Comparison of ENCODE assay signal across 10 cellular contexts in genomic region chr16:84177740-84178070, GRCh38. TPM values are rescaled to one million over a fixed set of nuclear protein-coding genes. Genes with fewer than 3 reads are reported as not detected.
DNase-seq lines count a peak whose midpoint lies in the region; ATAC-seq, FAIRE-seq and TF ChIP-seq lines count a peak whose summit lies in the region.
"Had no signal": no experiment of that assay in that cellular context is flagged by ENCODE, and none has a peak within 500 bp of the region (broad histone marks: within the 10 kb centered on the region; RNA-seq: fewer than 3 reads in every experiment).

No MANE protein-coding gene starts in this region.

- TF ChIP-seq CTCF in bronchial epithelial cell (IDR thresholded peaks at IDR 0.05; ENCODE audit: insufficient read depth, low read length, severe bottlenecking) (no peak), right lobe of liver (IDR thresholded peaks at IDR 0.05) (no peak), thyroid gland (IDR thresholded peaks at IDR 0.05) (no peak)

- H3K4me3 Mint-ChIP-seq in activated CD4-positive, alpha-beta T cell treated with anti-CD3 and anti-CD28 coated beads for 36 hours = no peak overlapping the region

- intact Hi-C loops in activated CD4-positive, alpha-beta T cell treated with anti-CD3 and anti-CD28 coated beads for 36 hours (cut with DNase I, micrococcal nuclease) = loop anchor here in 1 of 2 experiments (5.0 kb wide), 1 partner anchor 35 kb away; no protein-coding TSS in a partner anchor
- intact Hi-C loops in right lobe of liver (cut with DNase I) = no loop called here
- intact Hi-C loops in thyroid gland (cut with DNase I) = no loop called here

- H3K27ac ChIP-seq in right lobe of liver = peak overlapping the region; percentile 47 to 72 (median 60)
- H3K27ac ChIP-seq in thyroid gland = peak overlapping the region; percentile 86 to 98 (median 98)

- H3K4me1 ChIP-seq in right lobe of liver (peaks cover 0 to 24% (median 12%) of the 10 kb centered on the region in 4 donors), thyroid gland (peaks cover 17 to 36% of the 10 kb centered on the region in 2 donors)

- H3K4me3 ChIP-seq in bronchial epithelial cell (ENCODE audit: low read depth, low read length) = no peak overlapping the region
- no peak overlapping the region for H3K4me3 ChIP-seq in right lobe of liver
- H3K4me3 ChIP-seq in thyroid gland (replicated peaks in 1 of 3) = no peak overlapping the region

- H3K9me3 Mint-ChIP-seq in activated CD4-positive, alpha-beta T cell treated with anti-CD3 and anti-CD28 coated beads for 36 hours (ENCODE audit: low read depth) = no peaks in the 10 kb centered on the region

- H3K27me3 Mint-ChIP-seq in activated CD4-positive, alpha-beta T cell treated with anti-CD3 and anti-CD28 coated beads for 36 hours = no peaks in the 10 kb centered on the region

- CTCF ChIA-PET in activated CD4-positive, alpha-beta T cell treated with anti-CD3 and anti-CD28 coated beads for 36 hours (lab: Charles Lee) = interaction anchor here (0.6 to 7.7 kb wide), 6 partner anchors 9 to 179 kb away, joined by 3 to 100 read pairs (median 4); partner anchors contain the start of gene TAF1C

- peaks cover 8% of the 10 kb centered on the region for H3K36me3 Mint-ChIP-seq in activated CD4-positive, alpha-beta T cell treated with anti-CD3 and anti-CD28 coated beads for 36 hours (ENCODE audit: low read depth)

- H3K36me3 ChIP-seq in bronchial epithelial cell (ENCODE audit: control insufficient read depth, insufficient read depth, low read length) = peaks cover 12% of the 10 kb centered on the region
- H3K36me3 ChIP-seq in right lobe of liver = peaks cover 0 to 31% (median 5%) of the 10 kb centered on the region in 4 donors
- H3K36me3 ChIP-seq in thyroid gland = peaks cover 35 to 37% of the 10 kb centered on the region in 2 donors

- ATAC-seq in activated CD4-positive, alpha-beta T cell treated with anti-CD3 and anti-CD28 coated beads for 36 hours = peak; percentile 67
- ATAC-seq in right lobe of liver (no peak), GM21528 (IDR thresholded peaks at IDR 0.05; ENCODE audit: low FRiP score, unreplicated experiment) (no peak), GM18873 (IDR thresholded peaks at IDR 0.05; ENCODE audit: low FRiP score, unreplicated experiment) (no peak)

- no peak for FAIRE-seq in bronchial epithelial cell (lab: Jason Lieb, UNC)

- WGBS in right lobe of liver (ENCODE audit: insufficient coverage, low coverage, low lambda C conversion rate, missing lambda C conversion rate) = 61% methylated on average over 5 of the region's 9 CpGs
- WGBS in thyroid gland, 2 donors = 58 to 59% methylated on average over 9 of the region's 9 CpGs

- peak overlapping the region; percentile 77 for H3K27ac Mint-ChIP-seq in activated CD4-positive, alpha-beta T cell treated with anti-CD3 and anti-CD28 coated beads for 36 hours

- peak; percentile 41 for DNase-seq in activated CD4-positive, alpha-beta T cell treated with anti-CD3 and anti-CD28 coated beads for 36 hours
- DNase-seq in activated CD4-positive, alpha-beta T cell treated with anti-CD3 and anti-CD28 coated beads, Interleukin-2, amount 50 U/mL, for 4 hours = no peak
- DNase-seq in bronchial epithelial cell (ENCODE audit: low read depth) (peak; percentile 79), right lobe of liver (no peak), thyroid gland (no peak), HPDE6-E6E7 (ENCODE audit: extremely low spot score) (no peak)
- DNase-seq: NCI-H446 had no signal

- peaks cover 19% of the 10 kb centered on the region for H3K4me1 Mint-ChIP-seq in activated CD4-positive, alpha-beta T cell treated with anti-CD3 and anti-CD28 coated beads for 36 hours

- no peaks in the 10 kb centered on the region for H3K27me3 ChIP-seq in bronchial epithelial cell (ENCODE audit: control insufficient read depth, insufficient read depth, low read length)
- H3K27me3 ChIP-seq in right lobe of liver = no peaks in the 10 kb centered on the region
- no peaks in the 10 kb centered on the region for H3K27me3 ChIP-seq in thyroid gland

- H3K9me3 ChIP-seq in right lobe of liver = no peaks in the 10 kb centered on the region
- H3K9me3 ChIP-seq in thyroid gland = no peaks in the 10 kb centered on the region

- TF ChIP-seq POLR2A in right lobe of liver (IDR thresholded peaks at IDR 0.05) (no peak), thyroid gland (IDR thresholded peaks at IDR 0.05) (no peak)

- POLR2A ChIA-PET in activated CD4-positive, alpha-beta T cell treated with anti-CD3 and anti-CD28 coated beads for 36 hours (lab: Charles Lee) = interaction anchor here (0.8 kb wide), 2 partner anchors 9 to 24 kb away, joined by 3 read pairs; partner anchors contain the start of gene TAF1C

RNA-seq across cellular contexts. Expression of gene TAF1C, which starts 9.2 kb away (rescaled TPM):
- total RNA-seq in activated CD4-positive, alpha-beta T cell treated with anti-CD3 and anti-CD28 coated beads for 36 hours = 10 to 100 TPM; 44.4 to 45.7 TPM
- total RNA-seq in bronchial epithelial cell = 7.3 and 7.9 TPM in 2 replicates
- total RNA-seq in right lobe of liver = 10 to 100 TPM; 11.0 to 28.3 (median 19.3) TPM
- 10 to 100 TPM; 29.4 to 64.2 (median 56.3) TPM for total RNA-seq in thyroid gland

RNA-seq across cellular contexts. Expression of gene ADAD2, which starts 13.3 kb away (rescaled TPM):
- under 1 TPM; 0.16 to 0.18 TPM for total RNA-seq in activated CD4-positive, alpha-beta T cell treated with anti-CD3 and anti-CD28 coated beads for 36 hours
- total RNA-seq in bronchial epithelial cell = not detected in 2 replicates
- total RNA-seq in right lobe of liver = 1 to 10 TPM in 1 of 6 experiments, under 1 TPM in 1, not detected in 4; 0.87 to 1.0 TPM
- total RNA-seq in thyroid gland = under 1 TPM; 0.24 to 0.78 (median 0.54) TPM
- total RNA-seq: A673 had no signal

RNA-seq across cellular contexts. Expression of gene DNAAF1, which starts 32.6 kb away (rescaled TPM):
- under 1 TPM in 1 of 2 experiments, not detected in 1; 0.39 TPM for total RNA-seq in activated CD4-positive, alpha-beta T cell treated with anti-CD3 and anti-CD28 coated beads for 36 hours
- not detected in 2 replicates for total RNA-seq in bronchial epithelial cell
- total RNA-seq in right lobe of liver = 1 to 10 TPM in 3 of 6 experiments, under 1 TPM in 1, not detected in 2; 0.37 to 5.6 (median 2.1) TPM
- total RNA-seq in thyroid gland = 10 to 100 TPM in 1 of 4 donors, 1 to 10 TPM in 3; 1.5 to 11.2 (median 2.8) TPM
- total RNA-seq: A673 had no signal

RNA-seq across cellular contexts. Expression of gene HSDL1, which starts 32.7 kb away (rescaled TPM):
- total RNA-seq in activated CD4-positive, alpha-beta T cell treated with anti-CD3 and anti-CD28 coated beads for 36 hours = 10 to 100 TPM in 1 of 2 experiments, 1 to 10 TPM in 1; 7.4 to 11.4 TPM
- total RNA-seq in bronchial epithelial cell = 25.9 and 36.3 TPM in 2 replicates
- total RNA-seq in right lobe of liver = 1 to 10 TPM; 4.3 to 8.1 (median 6.2) TPM
- total RNA-seq in thyroid gland = 10 to 100 TPM; 37.2 to 82.9 (median 59.5) TPM

Comparison
In these comparisons a context has a peak if more than half of its experiments do, and no peak if none do; other contexts are left out.
1. DNase-seq: peak in activated CD4-positive, alpha-beta T cell treated with anti-CD3 and anti-CD28 coated beads for 36 hours (single experiment) and bronchial epithelial cell (single experiment); none in activated CD4-positive, alpha-beta T cell treated with anti-CD3 and anti-CD28 coated beads, Interleukin-2, amount 50 U/mL, for 4 hours (0 of 2), right lobe of liver (0 of 3), thyroid gland (0 of 2) and HPDE6-E6E7 (single experiment).